Comparison of ENCODE assay signal across 23 cellular contexts in genomic region chr5:66180282-66180955, GRCh38. TPM values are rescaled to one million over a fixed set of nuclear protein-coding genes. Genes with fewer than 3 reads are reported as not detected.
DNase-seq lines count a peak whose midpoint lies in the region; ATAC-seq, FAIRE-seq and TF ChIP-seq lines count a peak whose summit lies in the region.
"Had no signal": no experiment of that assay in that cellular context is flagged by ENCODE, and none has a peak within 500 bp of the region (broad histone marks: within the 10 kb centered on the region; RNA-seq: fewer than 3 reads in every experiment).

No MANE protein-coding gene starts in this region.

- FAIRE-seq in H54 (lab: Jason Lieb, UNC) (peak; percentile 20), small intestine (lab: Jason Lieb, UNC) (peak; percentile 10)
- FAIRE-seq: RCC 7860 had no signal

- no peaks in the 10 kb centered on the region for H3K4me1 ChIP-seq in small intestine (ENCODE audit: control insufficient read depth in 2 of 2, insufficient read depth in 1 of 2, low read depth in 1 of 2, low read length in 1 of 2)
- no peaks in the 10 kb centered on the region for H3K4me1 ChIP-seq in effector memory CD4-positive, alpha-beta T cell (ENCODE audit: control insufficient read depth, insufficient read depth, low read length, poor library complexity, severe bottlenecking)
- H3K4me1 ChIP-seq: BE2C, Caco-2, HAP-1 had no signal

- no peaks in the 10 kb centered on the region for H3K9me3 Mint-ChIP-seq in activated CD4-positive, alpha-beta T cell treated with anti-CD3 and anti-CD28 coated beads for 36 hours (ENCODE audit: low read depth)
- H3K9me3 Mint-ChIP-seq: CD4-positive, CD25-positive, alpha-beta regulatory T cell had no signal

- H3K27me3 ChIP-seq in small intestine (ENCODE audit: control insufficient read depth in 2 of 2, insufficient read depth in 2 of 2, low read length in 2 of 2): no peaks in the 10 kb centered on the region
- no peaks in the 10 kb centered on the region for H3K27me3 ChIP-seq in effector memory CD4-positive, alpha-beta T cell (replicated peaks; ENCODE audit: control insufficient read depth, insufficient read depth, low read length, poor library complexity, severe bottlenecking)
- H3K27me3 ChIP-seq: BE2C had no signal

- H3K9me3 ChIP-seq in small intestine (ENCODE audit: control insufficient read depth, low read depth): no peaks in the 10 kb centered on the region
- no peaks in the 10 kb centered on the region for H3K9me3 ChIP-seq in effector memory CD4-positive, alpha-beta T cell (ENCODE audit: control insufficient read depth, low read length)
- H3K9me3 ChIP-seq: BE2C, Caco-2, HAP-1 had no signal

- H3K27me3 Mint-ChIP-seq in activated CD4-positive, alpha-beta T cell treated with anti-CD3 and anti-CD28 coated beads for 36 hours: no peaks in the 10 kb centered on the region
- H3K27me3 Mint-ChIP-seq: CD4-positive, CD25-positive, alpha-beta regulatory T cell had no signal

- H3K36me3 Mint-ChIP-seq in activated CD4-positive, alpha-beta T cell treated with anti-CD3 and anti-CD28 coated beads for 36 hours (ENCODE audit: low read depth): peaks cover 53% of the 10 kb centered on the region

- TF ChIP-seq POLR2A in H54 (IDR thresholded peaks at IDR 0.05; ENCODE audit: low read depth, low read length): no peak

- H3K27ac ChIP-seq in angular gyrus (ENCODE audit: low read depth, low read length): peak overlapping the region; percentile 82
- no peak overlapping the region for H3K27ac ChIP-seq in small intestine (ENCODE audit: low read depth in 1 of 2, low read length in 1 of 2)
- H3K27ac ChIP-seq in effector memory CD4-positive, alpha-beta T cell (ENCODE audit: insufficient read depth, low read length, poor library complexity, severe bottlenecking): no peak overlapping the region

- no peak overlapping the region for H3K4me3 ChIP-seq in small intestine (ENCODE audit: low read depth in 1 of 2, low read length in 2 of 2)
- no peak overlapping the region for H3K4me3 ChIP-seq in effector memory CD4-positive, alpha-beta T cell (ENCODE audit: insufficient read depth, low read depth, low read length, poor library complexity, severe bottlenecking)
- H3K4me3 ChIP-seq: HAP-1 had no signal

- H3K36me3 ChIP-seq in small intestine (ENCODE audit: control insufficient read depth in 2 of 2, insufficient read depth in 2 of 2, low read length in 2 of 2): peaks cover 0 to 10% of the 10 kb centered on the region in 2 donors
- H3K36me3 ChIP-seq in effector memory CD4-positive, alpha-beta T cell (ENCODE audit: control insufficient read depth, insufficient read depth, low read length): peaks cover 51% of the 10 kb centered on the region

- H3K27ac Mint-ChIP-seq in activated CD4-positive, alpha-beta T cell treated with anti-CD3 and anti-CD28 coated beads for 36 hours: peak overlapping the region; percentile 33

- intact Hi-C loops in activated CD4-positive, alpha-beta T cell treated with anti-CD3 and anti-CD28 coated beads for 36 hours (cut with DNase I, micrococcal nuclease): no loop called here

- H3K4me1 Mint-ChIP-seq in activated CD4-positive, alpha-beta T cell treated with anti-CD3 and anti-CD28 coated beads for 36 hours: peaks cover 17% of the 10 kb centered on the region

- CTCF ChIA-PET in activated CD4-positive, alpha-beta T cell treated with anti-CD3 and anti-CD28 coated beads for 36 hours (lab: Charles Lee): interaction anchor here (1.2 to 3.7 kb wide), 2 partner anchors 10 to 376 kb away, joined by 3 to 22 read pairs; no protein-coding TSS in a partner anchor

- 76 to 97% (median 94%) methylated on average over 1 of the region's 1 CpG for WGBS in small intestine, 3 donors

- POLR2A ChIA-PET in activated CD4-positive, alpha-beta T cell treated with anti-CD3 and anti-CD28 coated beads for 36 hours (lab: Charles Lee): no interaction called here

- no peak for DNase-seq in activated CD4-positive, alpha-beta T cell treated with anti-CD3 and anti-CD28 coated beads for 36 hours
- no peak for DNase-seq in activated CD4-positive, alpha-beta T cell treated with anti-CD3 and anti-CD28 coated beads for 48 hours
- DNase-seq in H54 (ENCODE audit: insufficient read length, low spot score): no peak
- DNase-seq in small intestine: no peak
- no peak for DNase-seq in effector memory CD4-positive, alpha-beta T cell
- DNase-seq in GM03348 (ENCODE audit: low spot score): no peak
- DNase-seq: 8988T; BE2C; Caco-2; CD4-positive, CD25-positive, alpha-beta regulatory T cell; DMS153; GDM1; NCI-H1417; NCI-H187; NCI-H2107; NCI-H2227 treated with DMSO at 0.1 percent for 48 hours; NCI-H510A treated with DMSO at 0.1 percent for 48 hours; NCI-H774 had no signal

- no peak overlapping the region for H3K4me3 Mint-ChIP-seq in activated CD4-positive, alpha-beta T cell treated with anti-CD3 and anti-CD28 coated beads for 36 hours
- H3K4me3 Mint-ChIP-seq: CD4-positive, CD25-positive, alpha-beta regulatory T cell had no signal

- peak; percentile 61 for ATAC-seq in activated CD4-positive, alpha-beta T cell treated with anti-CD3 and anti-CD28 coated beads for 36 hours
- no peak for ATAC-seq in GM21423 (IDR thresholded peaks at IDR 0.05; ENCODE audit: unreplicated experiment)
- ATAC-seq: Right ventricle myocardium inferior had no signal

RNA-seq across cellular contexts. Expression of gene SREK1, which starts 36.3 kb away (rescaled TPM):
- 10 to 100 TPM; 56.1 to 61.3 TPM for total RNA-seq in activated CD4-positive, alpha-beta T cell treated with anti-CD3 and anti-CD28 coated beads for 36 hours
- 10 to 100 TPM; 18.1 to 31.5 (median 18.7) TPM for polyA plus RNA-seq in small intestine
